ENCODE assay signal across 22 cellular contexts in genomic region chr20:20333866-20334265, GRCh38. TPM values are rescaled to one million over a fixed set of nuclear protein-coding genes. Genes with fewer than 3 reads are reported as not detected.
DNase-seq lines count a peak whose midpoint lies in the region; ATAC-seq and TF ChIP-seq lines count a peak whose summit lies in the region.
"Had no signal": no experiment of that assay in that cellular context is flagged by ENCODE, and none has a peak within 500 bp of the region (broad histone marks: within the 10 kb centered on the region; RNA-seq: fewer than 3 reads in every experiment).

No MANE protein-coding gene starts in this region.

- no peak for TF ChIP-seq CTCF in foreskin keratinocyte (conservative IDR thresholded peaks at IDR 0.05)

- no peaks in the 10 kb centered on the region for H3K27me3 ChIP-seq in foreskin keratinocyte
- H3K27me3 ChIP-seq: neural progenitor cell had no signal

- peak; percentile 61 for DNase-seq in SIG-M5 treated with dmso at 0.1 percent for 504 hours (lab: John Stamatoyannopoulos, UW; ENCODE audit: unreplicated experiment)
- no peak for DNase-seq in SIG-M5 (lab: John Stamatoyannopoulos, UW)
- peak; percentile 55 to 75 for DNase-seq in NOMO-1 (lab: John Stamatoyannopoulos, UW; ENCODE audit: unreplicated experiment in 2 of 2)
- peak; percentile 45 for DNase-seq in putamen (ENCODE audit: low spot score)
- no peak for DNase-seq in foreskin keratinocyte
- no peak for DNase-seq in NCI-H146 treated with DMSO at 0.1 percent for 48 hours (lab: John Stamatoyannopoulos, UW; ENCODE audit: unreplicated experiment)
- no peak for DNase-seq in central memory CD4-positive, alpha-beta T cell
- DNase-seq: activated gamma-delta T cell treated with Interleukin-2 at 50 U/mL for 16 hours; CD4-positive, alpha-beta memory T cell; cerebellar nuclear complex; DMS79 treated with DMSO at 0.1 percent for 48 hours; hypothalamus; kidney glomerular epithelial cell; NCI-H774; stimulated activated CD4-positive, alpha-beta T cell treated with anti-CD3 and anti-CD28 coated beads, Interleukin-15, amount 100 ng/mL, for 24 hours had no signal

- ATAC-seq in HG03064 (IDR thresholded peaks at IDR 0.05; ENCODE audit: low read depth, unreplicated experiment) (peak; percentile 33), foreskin keratinocyte (no peak)
- ATAC-seq: HCT116 had no signal

- no peak overlapping the region for H3K27ac ChIP-seq in foreskin keratinocyte
- H3K27ac ChIP-seq: 22Rv1, neural progenitor cell had no signal

- no peaks in the 10 kb centered on the region for H3K4me1 ChIP-seq in foreskin keratinocyte

RNA-seq across cellular contexts. Expression of gene INSM1, which starts 34.0 kb away (rescaled TPM):
- not detected in 2 replicates for total RNA-seq in foreskin keratinocyte
- polyA plus RNA-seq in foreskin keratinocyte: not detected in 2 replicates
- total RNA-seq: CD4-positive, alpha-beta memory T cell; mesothelial cell of epicardium; renal cortical epithelial cell; ureter had no signal
- polyA plus RNA-seq: CD4-positive, alpha-beta memory T cell had no signal

Comparison
In these comparisons a context has a peak if more than half of its experiments do, and no peak if none do; other contexts are left out.
1. DNase-seq: peak in SIG-M5 treated with dmso at 0.1 percent for 504 hours (single experiment), NOMO-1 (2 of 2) and putamen (single experiment); none in SIG-M5 (single experiment), foreskin keratinocyte (0 of 2), NCI-H146 treated with DMSO at 0.1 percent for 48 hours (single experiment) and central memory CD4-positive, alpha-beta T cell (single experiment).